ENCODE assay signal across 9 cellular contexts in genomic region chr9:127698985-127699670, GRCh38. TPM values are rescaled to one million over a fixed set of nuclear protein-coding genes. Genes with fewer than 3 reads are reported as not detected.
DNase-seq lines count a peak whose midpoint lies in the region; ATAC-seq and TF ChIP-seq lines count a peak whose summit lies in the region.
"Had no signal": no experiment of that assay in that cellular context is flagged by ENCODE, and none has a peak within 500 bp of the region (broad histone marks: within the 10 kb centered on the region; RNA-seq: fewer than 3 reads in every experiment).

No MANE protein-coding gene starts in this region.

- H3K27ac Mint-ChIP-seq in T-helper 1 cell treated with Interleukin-12 subunit alpha and Interleukin-12 subunit beta and Interleukin-4 antibody, amounts not matched to agents 30 μg/mL and 1 μg/mL, for 36 hours, result peak overlapping the region; percentile 74

- ATAC-seq in HG03460 (IDR thresholded peaks at IDR 0.05; ENCODE audit: unreplicated experiment), result peak; percentile 97

- intact Hi-C loops in ascending aorta (cut with DNase I) (loop anchor here (1.0 kb wide), 1 partner anchor 16 kb away; the partner anchor contains the start of gene PTRH1), posterior vena cava (cut with DNase I) (no loop called here)

- DNase-seq in SIG-M5 treated with dmso at 0.1 percent for 504 hours (lab: John Stamatoyannopoulos, UW; ENCODE audit: unreplicated experiment) (peak; percentile 63), SIG-M5 (lab: John Stamatoyannopoulos, UW) (no peak), ascending aorta (ENCODE audit: low spot score in 2 of 2) (peak; percentile 93 to 98), right atrium auricular region (ENCODE audit: low spot score) (peak; percentile 99), posterior vena cava (ENCODE audit: low spot score) (peak; percentile 99), tibial nerve (ENCODE audit: low spot score in 2 of 2) (peak; percentile 96 to 98)
- DNase-seq: DND-41 had no signal

- 14 to 25% methylated on average over 25 to 40 of the region's 41 CpGs for WGBS in tibial nerve, 2 donors

- peaks cover 4% of the 10 kb centered on the region for H3K27me3 Mint-ChIP-seq in T-helper 1 cell treated with Interleukin-12 subunit alpha and Interleukin-12 subunit beta and Interleukin-4 antibody, amounts not matched to agents 30 μg/mL and 1 μg/mL, for 36 hours (ENCODE audit: low read depth)

- H3K27ac ChIP-seq in ascending aorta (peak overlapping the region; percentile 79 to 92), right atrium auricular region (peak overlapping the region; percentile 84 to 89), tibial nerve (peak overlapping the region; percentile 78 to 95 (median 91))

- H3K4me3 ChIP-seq in ascending aorta, result peak overlapping the region; percentile 32 to 48
- H3K4me3 ChIP-seq in right atrium auricular region, result peak overlapping the region in 1 of 2 donors; percentile 38
- peak overlapping the region; percentile 21 to 49 (median 44) for H3K4me3 ChIP-seq in tibial nerve

- peak; percentile 48 to 76 for TF ChIP-seq POLR2A in tibial nerve (IDR thresholded peaks at IDR 0.05)

- no peaks in the 10 kb centered on the region for H3K36me3 Mint-ChIP-seq in T-helper 1 cell treated with Interleukin-12 subunit alpha and Interleukin-12 subunit beta and Interleukin-4 antibody, amounts not matched to agents 30 μg/mL and 1 μg/mL, for 36 hours (ENCODE audit: low read depth)

- peak overlapping the region; percentile 72 for H3K4me3 Mint-ChIP-seq in T-helper 1 cell treated with Interleukin-12 subunit alpha and Interleukin-12 subunit beta and Interleukin-4 antibody, amounts not matched to agents 30 μg/mL and 1 μg/mL, for 36 hours

- H3K4me1 ChIP-seq in ascending aorta, result no peaks in the 10 kb centered on the region
- H3K4me1 ChIP-seq in right atrium auricular region, result peaks cover 0 to 8% of the 10 kb centered on the region in 2 donors
- H3K4me1 ChIP-seq in tibial nerve, result peaks cover 0 to 26% (median 3%) of the 10 kb centered on the region in 4 donors

- no peaks in the 10 kb centered on the region for H3K9me3 Mint-ChIP-seq in T-helper 1 cell treated with Interleukin-12 subunit alpha and Interleukin-12 subunit beta and Interleukin-4 antibody, amounts not matched to agents 30 μg/mL and 1 μg/mL, for 36 hours

- H3K4me1 Mint-ChIP-seq in T-helper 1 cell treated with Interleukin-12 subunit alpha and Interleukin-12 subunit beta and Interleukin-4 antibody, amounts not matched to agents 30 μg/mL and 1 μg/mL, for 36 hours (ENCODE audit: low read depth), result peaks cover 14% of the 10 kb centered on the region

- peak; percentile 9 to 41 (median 25) for TF ChIP-seq CTCF in ascending aorta (IDR thresholded peaks at IDR 0.05)
- TF ChIP-seq CTCF in right atrium auricular region (IDR thresholded peaks at IDR 0.05), result peak in 1 of 2 donors; percentile 37
- peak in 2 of 5 experiments; percentile 68 to 72 for TF ChIP-seq CTCF in tibial nerve (IDR thresholded peaks at IDR 0.05)

- H3K36me3 ChIP-seq in ascending aorta (no peaks in the 10 kb centered on the region), right atrium auricular region (no peaks in the 10 kb centered on the region), tibial nerve (peaks cover 0 to 6% (median 0%) of the 10 kb centered on the region in 3 donors)

- TF ChIP-seq EP300 in tibial nerve (IDR thresholded peaks at IDR 0.05), result peak; percentile 68 to 90

- H3K27me3 ChIP-seq in ascending aorta (no peaks in the 10 kb centered on the region), right atrium auricular region (no peaks in the 10 kb centered on the region), tibial nerve (no peaks in the 10 kb centered on the region)

- no peaks in the 10 kb centered on the region for H3K9me3 ChIP-seq in ascending aorta
- H3K9me3 ChIP-seq in right atrium auricular region, result no peaks in the 10 kb centered on the region
- no peaks in the 10 kb centered on the region for H3K9me3 ChIP-seq in tibial nerve

RNA-seq across cellular contexts. Expression of gene CFAP157, which starts 7.7 kb away (rescaled TPM):
- not detected for total RNA-seq in ascending aorta
- not detected for total RNA-seq in right atrium auricular region
- under 1 TPM; 0.14 TPM for total RNA-seq in posterior vena cava
- total RNA-seq in tibial nerve, result 1 to 10 TPM in 1 of 4 donors, under 1 TPM in 1, not detected in 2; 0.90 to 1.2 TPM

RNA-seq across cellular contexts. Expression of gene PTRH1, which starts 16.3 kb away (rescaled TPM):
- total RNA-seq in ascending aorta, result 5.4 TPM
- 10 to 100 TPM; 16.5 to 16.7 TPM for total RNA-seq in right atrium auricular region
- total RNA-seq in posterior vena cava, result 1 to 10 TPM; 8.7 to 9.1 TPM
- total RNA-seq in tibial nerve, result 10 to 100 TPM in 3 of 4 donors, 1 to 10 TPM in 1; 8.4 to 46.7 (median 23.7) TPM

RNA-seq across cellular contexts. Expression of gene TTC16, which starts 16.8 kb away (rescaled TPM):
- total RNA-seq in ascending aorta, result not detected
- under 1 TPM; 0.11 to 0.16 TPM for total RNA-seq in right atrium auricular region
- under 1 TPM; 0.09 to 0.14 TPM for total RNA-seq in posterior vena cava
- total RNA-seq in tibial nerve, result under 1 TPM in 1 of 4 donors, not detected in 3; 0.30 TPM

RNA-seq across cellular contexts. Expression of gene TOR2A, which starts 36.0 kb away (rescaled TPM):
- total RNA-seq in ascending aorta, result not detected
- total RNA-seq in right atrium auricular region, result 1 to 10 TPM; 3.9 to 7.0 TPM
- total RNA-seq in posterior vena cava, result 1 to 10 TPM; 4.9 to 8.2 TPM
- 10 to 100 TPM; 13.3 to 15.3 (median 14.4) TPM for total RNA-seq in tibial nerve
